In the genomic region with DNA sequence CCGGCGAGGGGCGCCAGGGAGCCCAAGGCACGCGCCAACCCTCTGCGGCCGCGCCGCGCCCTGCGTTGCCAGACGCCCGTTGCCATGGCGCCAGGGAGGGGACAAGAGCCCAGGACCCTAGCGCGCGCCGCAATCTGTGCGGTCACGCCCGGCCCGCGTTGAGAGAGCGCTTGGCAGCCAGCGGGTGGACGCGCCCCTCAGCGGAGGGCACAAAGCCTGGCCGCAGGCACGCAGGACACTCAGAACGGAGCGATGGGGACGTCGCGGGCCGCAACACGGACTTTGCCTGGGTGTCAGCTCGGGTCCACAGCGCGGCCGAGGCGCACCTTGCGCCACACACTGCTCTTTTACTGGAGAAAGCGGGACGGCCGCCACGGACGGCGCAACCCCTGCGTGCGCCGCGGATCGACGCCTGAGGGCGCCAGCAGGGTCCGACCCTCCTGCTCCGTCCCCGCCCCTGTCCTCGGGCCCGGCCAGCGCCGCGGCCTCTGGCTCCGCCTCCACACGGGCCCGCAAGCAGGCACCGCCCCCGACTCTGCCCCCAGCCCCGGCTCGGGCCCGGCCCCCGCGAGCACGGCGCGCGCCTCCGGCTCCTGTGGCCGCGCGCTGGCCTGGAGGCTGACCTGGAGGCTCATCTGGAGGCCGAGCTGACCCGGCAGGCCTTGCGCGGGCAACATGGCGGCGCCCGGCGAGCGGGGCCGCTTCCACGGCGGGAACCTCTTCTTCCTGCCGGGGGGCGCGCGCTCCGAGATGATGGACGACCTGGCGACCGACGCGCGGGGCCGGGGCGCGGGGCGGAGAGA, we compare ENCODE assay signal across 8 cellular contexts. TPM values are rescaled to one million over a fixed set of nuclear protein-coding genes. Genes with fewer than 3 reads are reported as not detected.
DNase-seq lines count a peak whose midpoint lies in the region; ATAC-seq and TF ChIP-seq lines count a peak whose summit lies in the region.

A gene (plus strand): TSS at position 650 of the 803 bp plus-strand sequence. CDS start 26 bp downstream, at position 676.

- TF ChIP-seq CTCF in astrocyte of the cerebellum (IDR thresholded peaks at IDR 0.05; ENCODE audit: low read depth, low read length, missing control alignments) (peak; percentile 41), right atrium auricular region (IDR thresholded peaks at IDR 0.05) (peak in 1 of 2 donors; percentile 58)

- peaks cover 0 to 42% of the 10 kb centered on the region in 2 donors for H3K4me1 ChIP-seq in right atrium auricular region

- in situ Hi-C loops in astrocyte of the cerebellum (cut with HindIII; ENCODE audit: low sequenced_read_pairs) = loop anchor here (5.0 kb wide), 1 partner anchor 54 kb away; no protein-coding TSS in a partner anchor

- H3K9me3 ChIP-seq in right atrium auricular region = no peaks in the 10 kb centered on the region

- H3K27ac ChIP-seq in right atrium auricular region = peak within 1 kb of the TSS; percentile 66 to 80

- intact Hi-C loops in posterior vena cava (cut with DNase I) = no loop called here

- DNase-seq in SIG-M5 treated with dmso at 0.1 percent for 504 hours (lab: John Stamatoyannopoulos, UW; ENCODE audit: unreplicated experiment) (peak; percentile 71), SIG-M5 (lab: John Stamatoyannopoulos, UW) (no peak), NCI-H1092 treated with DMSO at 0.1 percent for 48 hours (lab: John Stamatoyannopoulos, UW) (peak; percentile 85), SW480 (ENCODE audit: low spot score) (peak; percentile 86), astrocyte of the cerebellum (ENCODE audit: low read depth) (peak; percentile 74), right atrium auricular region (ENCODE audit: low spot score) (peak; percentile 85), posterior vena cava (ENCODE audit: low spot score) (peak; percentile 97)

- H3K4me3 ChIP-seq in astrocyte of the cerebellum (ENCODE audit: low read depth, low read length) (peak within 1 kb of the TSS; percentile 63), right atrium auricular region (peak within 1 kb of the TSS; percentile 96)

- ATAC-seq in HG02678 (IDR thresholded peaks at IDR 0.05; ENCODE audit: unreplicated experiment) = peak; percentile 84

- peaks cover 8 to 9% of the 10 kb centered on the region in 2 donors for H3K27me3 ChIP-seq in right atrium auricular region

- H3K36me3 ChIP-seq in right atrium auricular region = peaks cover 12% of the 10 kb centered on the region

RNA-seq across cellular contexts. Expression of the gene that starts here (rescaled TPM):
- total RNA-seq in right atrium auricular region (10 to 100 TPM; 11.9 to 12.6 TPM), posterior vena cava (10 to 100 TPM; 15.1 to 16.2 TPM)
